Comparison of ENCODE assay signal across 26 cellular contexts in the genomic region with DNA sequence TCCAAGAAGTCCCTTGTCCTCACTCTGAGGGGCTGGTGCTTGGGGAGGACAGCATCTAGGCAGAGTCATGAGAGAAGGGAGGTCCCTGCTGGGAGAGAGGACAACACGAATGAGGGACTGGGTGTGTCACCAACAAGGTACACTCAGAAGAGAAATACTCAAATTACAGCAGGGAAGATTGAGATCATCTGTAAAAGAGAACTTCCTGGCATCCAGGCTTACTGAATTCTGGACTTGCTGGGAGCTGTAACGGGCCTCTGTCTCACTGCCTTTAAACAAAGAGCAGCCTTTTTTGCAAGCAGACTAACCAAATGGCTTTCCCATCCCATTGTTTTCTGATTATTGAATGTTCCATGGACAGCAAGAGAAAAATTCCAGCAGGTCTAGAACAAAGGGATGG.
DNase-seq lines count a peak whose midpoint lies in the region; ATAC-seq, FAIRE-seq and TF ChIP-seq lines count a peak whose summit lies in the region.
"Had no signal": no experiment of that assay in that cellular context is flagged by ENCODE, and none has a peak within 500 bp of the region (broad histone marks: within the 10 kb centered on the region; RNA-seq: fewer than 3 reads in every experiment).

No MANE protein-coding gene starts in this region.

- TF ChIP-seq RAD21 in H1 (IDR thresholded peaks at IDR 0.05 in 1 of 2, conservative IDR thresholded peaks at IDR 0.05 in 1 of 2; ENCODE audit: low read depth in 2 of 2, low read length in 2 of 2): no peak

- H3K4me3 ChIP-seq in H1 (ENCODE audit: extremely low read depth in 1 of 4, insufficient read depth in 2 of 4, low read depth in 3 of 4, low read length in 4 of 4): no peak overlapping the region
- H3K4me3 ChIP-seq: Peyer's patch, psoas muscle, SJCRH30, upper lobe of right lung had no signal

- H3K9me3 ChIP-seq in H1 (ENCODE audit: insufficient read depth in 2 of 2, low read depth in 1 of 2, low read length in 1 of 2): no peaks in the 10 kb centered on the region
- H3K9me3 ChIP-seq: Peyer's patch, psoas muscle, SJCRH30, upper lobe of right lung had no signal

- peak; percentile 33 for ATAC-seq in activated CD4-positive, alpha-beta T cell treated with anti-CD3 and anti-CD28 coated beads for 36 hours
- ATAC-seq: left cardiac atrium, upper lobe of right lung had no signal

- no peak overlapping the region for H3K14ac ChIP-seq in H1 (ENCODE audit: insufficient read length)

- no peak for TF ChIP-seq EP300 in H1 (IDR thresholded peaks at IDR 0.05; ENCODE audit: borderline replicate concordance in 1 of 2, low read depth in 2 of 2, low read length in 2 of 2)

- 68% methylated on average over 2 of the region's 2 CpGs; no CpG with 5 or more reads in 1 of the 2 experiments for WGBS in H1 (ENCODE audit: extremely low coverage in 1 of 2, insufficient coverage in 1 of 2, insufficient read length in 1 of 2, insufficient replicate concordance in 2 of 2, low coverage in 1 of 2, low lambda C conversion rate in 2 of 2, missing lambda C conversion rate in 1 of 2), 2 experiments

- no peaks in the 10 kb centered on the region for H3K79me1 ChIP-seq in H1 (ENCODE audit: low read depth, low read length)

- H4K91ac ChIP-seq in H1 (replicated peaks; ENCODE audit: insufficient read length, low read length): no peak overlapping the region

- H3K4me3 Mint-ChIP-seq in activated CD4-positive, alpha-beta T cell treated with anti-CD3 and anti-CD28 coated beads for 36 hours: no peak overlapping the region
- H3K4me3 Mint-ChIP-seq in activated CD4-positive, alpha-beta T cell treated with anti-CD3 and anti-CD28 coated beads, Interleukin-2, amount 10 ng/mL, durations not matched to agents 24 days and 14 days: no peak overlapping the region
- no peak overlapping the region for H3K4me3 Mint-ChIP-seq in immature natural killer cell
- H3K4me3 Mint-ChIP-seq: activated naive CD8-positive, alpha-beta T cell; central memory CD8-positive, alpha-beta T cell had no signal

- 0 out of 2 replicates have a peak overlapping the region, but pooled peaks have one; percentile 83 for H2BK20ac ChIP-seq in H1 (ENCODE audit: low read length)

- no peaks in the 10 kb centered on the region for H3K79me2 ChIP-seq in H1 (ENCODE audit: control insufficient read depth in 1 of 2, insufficient read depth in 2 of 2, low read length in 2 of 2)

- no peaks in the 10 kb centered on the region for H3K4me1 ChIP-seq in H1 (replicated peaks in 1 of 4; ENCODE audit: control insufficient read depth in 3 of 4, insufficient read depth in 4 of 4, low read length in 3 of 4)
- H3K4me1 ChIP-seq: Peyer's patch, psoas muscle had no signal

- TF ChIP-seq CTCF in H1 (IDR thresholded peaks at IDR 0.05; ENCODE audit: control extremely low read depth in 1 of 3, insufficient read depth in 1 of 3, low read depth in 1 of 3, low read length in 3 of 3): no peak

- H3K27me3 Mint-ChIP-seq in activated CD4-positive, alpha-beta T cell treated with anti-CD3 and anti-CD28 coated beads for 36 hours: no peaks in the 10 kb centered on the region
- H3K27me3 Mint-ChIP-seq in activated CD4-positive, alpha-beta T cell treated with anti-CD3 and anti-CD28 coated beads, Interleukin-2, amount 10 ng/mL, durations not matched to agents 24 days and 14 days: peaks cover 6% of the 10 kb centered on the region
- H3K27me3 Mint-ChIP-seq in immature natural killer cell (ENCODE audit: low read depth in 3 of 3): peaks cover 0 to 5% (median 4%) of the 10 kb centered on the region in 3 donors
- H3K27me3 Mint-ChIP-seq: activated naive CD8-positive, alpha-beta T cell; central memory CD8-positive, alpha-beta T cell had no signal

- no peak overlapping the region for H4K5ac ChIP-seq in H1 (ENCODE audit: insufficient read length, low read depth, low read length)

- no peaks in the 10 kb centered on the region for H3K36me3 Mint-ChIP-seq in activated CD4-positive, alpha-beta T cell treated with anti-CD3 and anti-CD28 coated beads for 36 hours (ENCODE audit: low read depth)
- H3K36me3 Mint-ChIP-seq in activated CD4-positive, alpha-beta T cell treated with anti-CD3 and anti-CD28 coated beads, Interleukin-2, amount 10 ng/mL, durations not matched to agents 24 days and 14 days (ENCODE audit: low read depth): no peaks in the 10 kb centered on the region
- no peaks in the 10 kb centered on the region for H3K36me3 Mint-ChIP-seq in immature natural killer cell
- H3K36me3 Mint-ChIP-seq: activated naive CD8-positive, alpha-beta T cell had no signal

- H3K4me2 ChIP-seq in H1 (ENCODE audit: insufficient read depth in 1 of 2, low read depth in 2 of 2, low read length in 2 of 2): no peak overlapping the region

- no peak for TF ChIP-seq POLR2A in H1 (IDR thresholded peaks at IDR 0.05; ENCODE audit: control extremely low read depth in 1 of 2, low read depth in 2 of 2, low read length in 2 of 2)

- peak overlapping the region; percentile 93 for H2BK15ac ChIP-seq in H1 (ENCODE audit: low read length)

- no peak overlapping the region for H2AK5ac ChIP-seq in H1 (ENCODE audit: low read depth, low read length)

- no peaks in the 10 kb centered on the region for H3K36me3 ChIP-seq in H1 (ENCODE audit: control insufficient read depth in 2 of 4, insufficient read depth in 4 of 4, low read length in 3 of 4)
- H3K36me3 ChIP-seq: Peyer's patch, SJCRH30, upper lobe of right lung had no signal

- H4K20me1 ChIP-seq in H1 (replicated peaks in 1 of 2; ENCODE audit: control insufficient read depth in 1 of 2, insufficient read depth in 2 of 2, low read length in 2 of 2): no peaks in the 10 kb centered on the region

- no peak overlapping the region for H2BK12ac ChIP-seq in H1 (ENCODE audit: low read depth, low read length)

- no peak overlapping the region for H3K4ac ChIP-seq in H1 (replicated peaks; ENCODE audit: insufficient read length, low read depth, low read length)

- no peak overlapping the region for H4K8ac ChIP-seq in H1 (ENCODE audit: extremely low read depth, insufficient read depth, low read length)

- CTCF ChIA-PET in activated CD4-positive, alpha-beta T cell treated with anti-CD3 and anti-CD28 coated beads for 36 hours (lab: Charles Lee): interaction anchor here (1.2 kb wide), 1 partner anchor 180 kb away, joined by 3 read pairs; no protein-coding TSS in a partner anchor
- CTCF ChIA-PET in H1 (lab: Charles Lee; ENCODE audit: partially characterized antibody): interaction anchor here (0.6 to 1.0 kb wide), 3 partner anchors 45 to 909 kb away, joined by 3 read pairs; no protein-coding TSS in a partner anchor

- no peak for DNase-seq in activated CD4-positive, alpha-beta T cell treated with anti-CD3 and anti-CD28 coated beads for 36 hours
- DNase-seq in activated CD4-positive, alpha-beta T cell treated with anti-CD3 and anti-CD28 coated beads, Interleukin-2, amount 10 ng/mL, durations not matched to agents 24 days and 14 days: no peak
- peak; percentile 8 for DNase-seq in LoVo (ENCODE audit: low spot score)
- no peak for DNase-seq in H1 (ENCODE audit: low read depth in 1 of 2, low spot score in 2 of 2)
- DNase-seq in substantia nigra (lab: John Stamatoyannopoulos, UW): peak in 2 of 49 donors; percentile 11 to 26
- no peak for DNase-seq in immature natural killer cell
- no peak for DNase-seq in Ammon's horn (ENCODE audit: low spot score)
- no peak for DNase-seq in caudate nucleus (lab: John Stamatoyannopoulos, UW)
- DNase-seq: activated CD4-positive, alpha-beta T cell treated with anti-CD3 and anti-CD28 coated beads for 1 hour; aorta; Calu3; KBM-7; left cardiac atrium; mesendoderm; NCI-H1436 treated with DMSO at 0.1 percent for 48 hours; NCI-H345; Peyer's patch; psoas muscle; SJCRH30; stimulated activated CD4-positive, alpha-beta T cell treated with anti-CD3 and anti-CD28 coated beads, Interleukin-15, amount 100 ng/mL, for 24 hours; T-helper 1 cell; upper lobe of right lung had no signal

- H3K18ac ChIP-seq in H1 (ENCODE audit: extremely low read depth, low read length): no peak overlapping the region

- no peaks in the 10 kb centered on the region for H3K9me3 Mint-ChIP-seq in activated CD4-positive, alpha-beta T cell treated with anti-CD3 and anti-CD28 coated beads for 36 hours (ENCODE audit: low read depth)
- no peaks in the 10 kb centered on the region for H3K9me3 Mint-ChIP-seq in activated CD4-positive, alpha-beta T cell treated with anti-CD3 and anti-CD28 coated beads, Interleukin-2, amount 10 ng/mL, durations not matched to agents 24 days and 14 days
- H3K9me3 Mint-ChIP-seq in immature natural killer cell: no peaks in the 10 kb centered on the region
- H3K9me3 Mint-ChIP-seq: central memory CD8-positive, alpha-beta T cell had no signal

- H3K27ac ChIP-seq in H1 (ENCODE audit: low read depth, low read length) (no peak overlapping the region), substantia nigra (ENCODE audit: low read depth, low read length, poor library complexity, severe bottlenecking) (peak overlapping the region; percentile 20), caudate nucleus (ENCODE audit: low read depth, low read length) (no peak overlapping the region)
- H3K27ac ChIP-seq: C4-2B, Peyer's patch, psoas muscle, SJCRH30, upper lobe of right lung had no signal

- peaks cover 17% of the 10 kb centered on the region for H3K4me1 Mint-ChIP-seq in activated CD4-positive, alpha-beta T cell treated with anti-CD3 and anti-CD28 coated beads for 36 hours
- H3K4me1 Mint-ChIP-seq in activated CD4-positive, alpha-beta T cell treated with anti-CD3 and anti-CD28 coated beads, Interleukin-2, amount 10 ng/mL, durations not matched to agents 24 days and 14 days: peaks cover 5% of the 10 kb centered on the region
- peaks cover 7 to 9% of the 10 kb centered on the region in 2 donors for H3K4me1 Mint-ChIP-seq in immature natural killer cell
- H3K4me1 Mint-ChIP-seq: central memory CD8-positive, alpha-beta T cell had no signal

- no peak overlapping the region for H3K27ac Mint-ChIP-seq in activated CD4-positive, alpha-beta T cell treated with anti-CD3 and anti-CD28 coated beads for 36 hours
- no peak overlapping the region for H3K27ac Mint-ChIP-seq in activated CD4-positive, alpha-beta T cell treated with anti-CD3 and anti-CD28 coated beads, Interleukin-2, amount 10 ng/mL, durations not matched to agents 24 days and 14 days
- no peak overlapping the region for H3K27ac Mint-ChIP-seq in immature natural killer cell
- H3K27ac Mint-ChIP-seq: activated naive CD8-positive, alpha-beta T cell had no signal

- POLR2A ChIA-PET in activated CD4-positive, alpha-beta T cell treated with anti-CD3 and anti-CD28 coated beads for 36 hours (lab: Charles Lee): no interaction called here
- POLR2A ChIA-PET in H1 (lab: Charles Lee; ENCODE audit: partially characterized antibody): no interaction called here

- H2AFZ ChIP-seq in H1 (ENCODE audit: low read length): no peak overlapping the region

- no peak overlapping the region for H3K9ac ChIP-seq in H1 (replicated peaks in 1 of 4; ENCODE audit: extremely low read depth in 1 of 4, low read depth in 3 of 4, low read length in 3 of 4)

- no peak overlapping the region for H2BK120ac ChIP-seq in H1 (replicated peaks; ENCODE audit: low read depth, low read length)

- no peaks in the 10 kb centered on the region for H3K27me3 ChIP-seq in H1 (replicated peaks in 1 of 4; ENCODE audit: control insufficient read depth in 3 of 4, extremely low read depth in 1 of 4, insufficient read depth in 3 of 4, low read length in 3 of 4)
- H3K27me3 ChIP-seq: Peyer's patch, SJCRH30, upper lobe of right lung had no signal

- H3K23ac ChIP-seq in H1 (ENCODE audit: insufficient read length): no peak overlapping the region

- H2BK5ac ChIP-seq in H1 (ENCODE audit: low read depth, low read length): no peak overlapping the region

- no peak for FAIRE-seq in H1 (lab: Jason Lieb, UNC)
- FAIRE-seq: GM12891 had no signal

- no peak overlapping the region for H3K56ac ChIP-seq in H1 (replicated peaks; ENCODE audit: insufficient read length, low read depth, low read length)

- intact Hi-C loops in activated CD4-positive, alpha-beta T cell treated with anti-CD3 and anti-CD28 coated beads for 36 hours (cut with DNase I, micrococcal nuclease): no loop called here
- intact Hi-C loops in activated CD4-positive, alpha-beta T cell treated with anti-CD3 and anti-CD28 coated beads, Interleukin-2, amount 10 ng/mL, durations not matched to agents 24 days and 14 days (cut with micrococcal nuclease): no loop called here

- peaks cover 2% of the 10 kb centered on the region; the same call in 1 of the 2 replicates for H3K23me2 ChIP-seq in H1 (ENCODE audit: low read depth, low read length)
